ENCODE assay signal across 8 cellular contexts in genomic region chr9:109401169-109401989, GRCh38.
A peak's percentile ranks its signal among the peaks of the same experiment; 100 is the strongest.
DNase-seq lines count a peak whose midpoint lies in the region; ATAC-seq and TF ChIP-seq lines count a peak whose summit lies in the region.

No MANE protein-coding gene starts in this region.

- no peaks in the 10 kb centered on the region for H3K27me3 ChIP-seq in adrenal gland

- H3K9me3 Mint-ChIP-seq in stimulated activated naive B cell treated with anti-CD40 and anti-IgM and Interleukin-4, amounts not matched to agents 10 μg/mL and 1 μg/mL and 100 μg/mL, for 72 hours, result no peaks in the 10 kb centered on the region

- H3K4me3 Mint-ChIP-seq in stimulated activated naive B cell treated with anti-CD40 and anti-IgM and Interleukin-4, amounts not matched to agents 10 μg/mL and 1 μg/mL and 100 μg/mL, for 72 hours, result no peak overlapping the region

- no peaks in the 10 kb centered on the region for H3K36me3 ChIP-seq in adrenal gland (replicated peaks in 1 of 2)

- 49 to 62% (median 51%) methylated on average over 8 to 13 of the region's 13 CpGs for WGBS in adrenal gland, 4 donors

- ATAC-seq in Right ventricle myocardium superior (ENCODE audit: poor library complexity) (peak; percentile 52), HG02571 (IDR thresholded peaks at IDR 0.05; ENCODE audit: unreplicated experiment) (peak; percentile 34)
- ATAC-seq in stimulated activated naive B cell treated with anti-CD40 and anti-IgM and Interleukin-4, amounts not matched to agents 10 μg/mL and 1 μg/mL and 100 μg/mL, for 72 hours (replicated peaks), result peak; percentile 46 to 48

- no peak for TF ChIP-seq POLR2A in adrenal gland (IDR thresholded peaks at IDR 0.05)

- H3K4me1 ChIP-seq in adrenal gland (replicated peaks in 1 of 2), result no peaks in the 10 kb centered on the region

- H3K9me3 ChIP-seq in adrenal gland (replicated peaks in 1 of 3), result no peaks in the 10 kb centered on the region

- H3K36me3 Mint-ChIP-seq in stimulated activated naive B cell treated with anti-CD40 and anti-IgM and Interleukin-4, amounts not matched to agents 10 μg/mL and 1 μg/mL and 100 μg/mL, for 72 hours, result no peaks in the 10 kb centered on the region

- DNase-seq in Right ventricle myocardium superior (no peak), cardiac septum (ENCODE audit: low spot score) (no peak), NCI-H345 (lab: John Stamatoyannopoulos, UW) (peak; percentile 33), adrenal gland (peak; percentile 63 to 86 (median 75)), iPS-NIHi11 (ENCODE audit: low spot score) (peak; percentile 85), T-helper 9 cell (no peak)
- peak; percentile 67 for DNase-seq in stimulated activated naive B cell treated with anti-CD40 and anti-IgM and Interleukin-4, amounts not matched to agents 10 μg/mL and 1 μg/mL and 100 μg/mL, for 72 hours

- H3K27me3 Mint-ChIP-seq in stimulated activated naive B cell treated with anti-CD40 and anti-IgM and Interleukin-4, amounts not matched to agents 10 μg/mL and 1 μg/mL and 100 μg/mL, for 72 hours, result peaks cover 35 to 54% of the 10 kb centered on the region in 2 donors

- H3K27ac Mint-ChIP-seq in stimulated activated naive B cell treated with anti-CD40 and anti-IgM and Interleukin-4, amounts not matched to agents 10 μg/mL and 1 μg/mL and 100 μg/mL, for 72 hours, result peak overlapping the region; percentile 59

- H3K4me3 ChIP-seq in adrenal gland, result no peak overlapping the region

- intact Hi-C loops in Right ventricle myocardium superior (cut with DNase I), result loop anchor here (10.0 kb wide), 1 partner anchor 507 kb away; no protein-coding TSS in a partner anchor
- intact Hi-C loops in cardiac septum (cut with DNase I), result no loop called here
- intact Hi-C loops in adrenal gland (cut with DNase I), result loop anchor here in 1 of 2 donors (10.0 kb wide), 1 partner anchor 207 kb away; no protein-coding TSS in a partner anchor

- peak; percentile 73 to 87 (median 81) for TF ChIP-seq CTCF in adrenal gland (IDR thresholded peaks at IDR 0.05)

- H3K4me1 Mint-ChIP-seq in stimulated activated naive B cell treated with anti-CD40 and anti-IgM and Interleukin-4, amounts not matched to agents 10 μg/mL and 1 μg/mL and 100 μg/mL, for 72 hours, result peaks cover 25 to 37% of the 10 kb centered on the region in 2 donors

- no peak overlapping the region for H3K27ac ChIP-seq in adrenal gland

Comparison
In these comparisons a context has a peak if more than half of its experiments do, and no peak if none do; other contexts are left out.
1. DNase-seq: peak in NCI-H345 (single experiment), adrenal gland (7 of 7), iPS-NIHi11 (single experiment) and stimulated activated naive B cell treated with anti-CD40 and anti-IgM and Interleukin-4, amounts not matched to agents 10 μg/mL and 1 μg/mL and 100 μg/mL, for 72 hours (single experiment); none in Right ventricle myocardium superior (single experiment), cardiac septum (single experiment) and T-helper 9 cell (single experiment).
2. Peak in every context shown above with its lines, with median percentiles within 50 percentile points of each other: ATAC-seq.